Comparison of ENCODE assay signal across 13 cellular contexts in the genomic region with DNA sequence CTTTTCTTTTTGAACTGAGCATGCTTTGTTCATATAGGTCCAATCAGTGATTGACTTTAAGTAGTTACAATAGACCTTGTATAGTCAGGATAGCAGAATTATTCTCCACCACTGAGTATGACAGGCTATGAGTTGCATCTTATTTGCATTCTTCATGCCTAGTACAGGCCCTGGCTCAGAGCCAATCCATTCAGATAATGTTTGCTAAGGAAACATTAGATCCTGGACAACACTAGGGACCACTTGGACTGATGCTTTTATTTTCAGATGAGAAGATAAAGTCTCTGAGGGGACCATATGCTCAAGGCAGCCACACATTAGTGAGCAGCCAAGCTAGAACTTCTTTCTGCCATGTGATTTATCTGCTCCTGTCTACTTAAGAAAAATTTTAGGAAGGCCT.
A peak's percentile ranks its signal among the peaks of the same experiment; 100 is the strongest.
DNase-seq lines count a peak whose midpoint lies in the region; ATAC-seq and TF ChIP-seq lines count a peak whose summit lies in the region.
"Had no signal": no experiment of that assay in that cellular context is flagged by ENCODE, and none has a peak within 500 bp of the region (broad histone marks: within the 10 kb centered on the region; RNA-seq: fewer than 3 reads in every experiment).

No MANE protein-coding gene starts in this region.

- ATAC-seq in heart right ventricle = no peak
- ATAC-seq: left lobe of liver; stimulated activated naive B cell treated with anti-CD40 and anti-IgM and Interleukin-4, amounts not matched to agents 10 μg/mL and 1 μg/mL and 100 μg/mL, for 72 hours had no signal

- DNase-seq in A673 (ENCODE audit: low spot score) (peak; percentile 60), GM12865 (ENCODE audit: low read depth) (peak; percentile 45), NCI-H748 (lab: John Stamatoyannopoulos, UW; ENCODE audit: unreplicated experiment) (peak; percentile 90), fibroblast of gingiva (ENCODE audit: low read depth) (peak; percentile 26), NCI-H128 (lab: John Stamatoyannopoulos, UW; ENCODE audit: unreplicated experiment) (no peak), ecto neural progenitor cell (ENCODE audit: low spot score) (no peak), heart right ventricle (no peak), LoVo (ENCODE audit: low spot score) (no peak)
- DNase-seq: activated CD4-positive, CD25-positive, alpha-beta regulatory T cell; NK-92 treated with Interleukin-12 subunit alpha and Interleukin-12 subunit beta, amount 100 ng/mL, for 24 hours; stimulated activated CD4-positive, alpha-beta T cell treated with anti-CD3 and anti-CD28 coated beads, Interleukin-4, amount 100 ng/mL, for 1 hour; stimulated activated naive B cell treated with anti-CD40 and anti-IgM and Interleukin-4, amounts not matched to agents 10 μg/mL and 1 μg/mL and 100 μg/mL, for 72 hours had no signal

- CTCF ChIA-PET in A673 (lab: Charles Lee) = no interaction called here

- H3K4me1 ChIP-seq in A673 (ENCODE audit: insufficient read depth, low read length, poor library complexity, severe bottlenecking) (peaks cover 18% of the 10 kb centered on the region), heart right ventricle (peaks cover 0 to 47% (median 40%) of the 10 kb centered on the region in 9 donors)

- H3K27ac ChIP-seq in A673 (ENCODE audit: low read depth, low read length, poor library complexity, severe bottlenecking) = peak overlapping the region; percentile 7
- H3K27ac ChIP-seq in heart right ventricle = peak overlapping the region in 2 of 10 donors; percentile 22 to 59

- no TSS peak for BruUV-seq in A673 (replicated peaks; lab: Mats Ljungman, UMichigan)

- H3K4me3 ChIP-seq in A673 (ENCODE audit: low read depth, low read length, poor library complexity, severe bottlenecking) (no peak overlapping the region), GM12865 (ENCODE audit: low read depth, low read length) (no peak overlapping the region), heart right ventricle (no peak overlapping the region)

- POLR2A ChIA-PET in A673 (lab: Charles Lee; ENCODE audit: low non-redundant PET) = no interaction called here

- peaks cover 7% of the 10 kb centered on the region for H3K36me3 ChIP-seq in A673 (ENCODE audit: insufficient read depth, low read length, poor library complexity, severe bottlenecking)
- H3K36me3 ChIP-seq in heart right ventricle = peaks cover 0 to 30% (median 0%) of the 10 kb centered on the region in 9 donors

- no peak for TF ChIP-seq CTCF in A673 (conservative IDR thresholded peaks at IDR 0.05; ENCODE audit: low read depth, low read length)
- TF ChIP-seq CTCF in GM12865 (IDR thresholded peaks at IDR 0.05; ENCODE audit: insufficient read depth, low read depth, low read length, missing control alignments) = no peak
- TF ChIP-seq CTCF in heart right ventricle (IDR thresholded peaks at IDR 0.05) = no peak

- intact Hi-C loops in A673 (cut with micrococcal nuclease; ENCODE audit: unreplicated experiment) (no loop called here), heart right ventricle (cut with DNase I) (loop anchor here in 1 of 10 donors (2.0 kb wide), 1 partner anchor 19 kb away; no protein-coding TSS in a partner anchor)

- H3K27me3 ChIP-seq in A673 (replicated peaks; ENCODE audit: insufficient read depth, low read depth, low read length, poor library complexity) = no peaks in the 10 kb centered on the region
- no peaks in the 10 kb centered on the region for H3K27me3 ChIP-seq in heart right ventricle

- H3K9me3 ChIP-seq in A673 (ENCODE audit: low read depth, low read length, poor library complexity, severe bottlenecking) = no peaks in the 10 kb centered on the region
- H3K9me3 ChIP-seq in heart right ventricle = no peaks in the 10 kb centered on the region

Comparison
In these comparisons a context has a peak if more than half of its experiments do, and no peak if none do; other contexts are left out.
1. DNase-seq: peak in A673 (single experiment), GM12865 (single experiment), NCI-H748 (single experiment) and fibroblast of gingiva (single experiment); none in NCI-H128 (single experiment), ecto neural progenitor cell (single experiment), heart right ventricle (0 of 2) and LoVo (single experiment).